Comparison of ENCODE assay signal across 13 cellular contexts in genomic region chr2:65067806-65068553, GRCh38. TPM values are rescaled to one million over a fixed set of nuclear protein-coding genes. Genes with fewer than 3 reads are reported as not detected.
A peak's percentile ranks its signal among the peaks of the same experiment; 100 is the strongest.
DNase-seq lines count a peak whose midpoint lies in the region; ATAC-seq and TF ChIP-seq lines count a peak whose summit lies in the region.
"Had no signal": no experiment of that assay in that cellular context is flagged by ENCODE, and none has a peak within 500 bp of the region (broad histone marks: within the 10 kb centered on the region; RNA-seq: fewer than 3 reads in every experiment).

No MANE protein-coding gene starts in this region.

- H3K27me3 ChIP-seq in gastroesophageal sphincter (no peaks in the 10 kb centered on the region), spleen (replicated peaks in 1 of 7) (no peaks in the 10 kb centered on the region)
- H3K27me3 ChIP-seq: esophagus muscularis mucosa had no signal

- peaks cover 2 to 89% (median 47%) of the 10 kb centered on the region in 3 donors for H3K4me1 ChIP-seq in gastroesophageal sphincter
- H3K4me1 ChIP-seq in spleen = peaks cover 26 to 97% (median 67%) of the 10 kb centered on the region in 6 donors

- no peaks in the 10 kb centered on the region for H3K9me3 Mint-ChIP-seq in activated T-cell treated with anti-CD3 and anti-CD28 coated beads, Interleukin-2, amount 50 U/mL, for 72 hours
- H3K9me3 Mint-ChIP-seq in activated CD4-positive, alpha-beta memory T cell treated with anti-CD3 and anti-CD28 coated beads, Interleukin-2, amount 10 ng/mL, durations not matched to agents 7 days and 5 days = no peaks in the 10 kb centered on the region

- no peak overlapping the region for H3K4me3 ChIP-seq in gastroesophageal sphincter
- no peak overlapping the region for H3K4me3 ChIP-seq in spleen
- H3K4me3 ChIP-seq: esophagus muscularis mucosa, skin epidermis had no signal

- H3K36me3 ChIP-seq in gastroesophageal sphincter (peaks cover 0 to 34% of the 10 kb centered on the region in 2 donors), spleen (peaks cover 0 to 41% (median 25%) of the 10 kb centered on the region in 6 donors)

- H3K36me3 Mint-ChIP-seq in activated T-cell treated with anti-CD3 and anti-CD28 coated beads, Interleukin-2, amount 50 U/mL, for 72 hours (ENCODE audit: insufficient read depth in 2 of 2) = no peaks in the 10 kb centered on the region
- peaks cover 14% of the 10 kb centered on the region for H3K36me3 Mint-ChIP-seq in activated CD4-positive, alpha-beta memory T cell treated with anti-CD3 and anti-CD28 coated beads, Interleukin-2, amount 10 ng/mL, durations not matched to agents 7 days and 5 days (ENCODE audit: low read depth)

- H3K4me1 Mint-ChIP-seq in activated T-cell treated with anti-CD3 and anti-CD28 coated beads, Interleukin-2, amount 50 U/mL, for 72 hours (ENCODE audit: low read depth) = peaks cover 43% of the 10 kb centered on the region
- H3K4me1 Mint-ChIP-seq in activated CD4-positive, alpha-beta memory T cell treated with anti-CD3 and anti-CD28 coated beads, Interleukin-2, amount 10 ng/mL, durations not matched to agents 7 days and 5 days = peaks cover 48% of the 10 kb centered on the region

- TF ChIP-seq CTCF in gastroesophageal sphincter (IDR thresholded peaks at IDR 0.05) (no peak), spleen (IDR thresholded peaks at IDR 0.05 in 8 of 11, conservative IDR thresholded peaks at IDR 0.05 in 3 of 11) (no peak)

- 61 to 68% methylated on average over 3 to 5 of the region's 14 CpGs for WGBS in gastroesophageal sphincter (ENCODE audit: low coverage in 1 of 2), 2 donors
- 55 to 67% (median 58%) methylated on average over 14 of the region's 14 CpGs for WGBS in spleen, 5 donors

- TF ChIP-seq POLR2A in gastroesophageal sphincter (IDR thresholded peaks at IDR 0.05) (no peak), spleen (IDR thresholded peaks at IDR 0.05) (no peak)

- H3K27ac ChIP-seq in gastroesophageal sphincter (peak overlapping the region in 3 of 4 donors; percentile 14 to 67 (median 51)), temporal lobe (ENCODE audit: low read depth, low read length) (peak overlapping the region; percentile 72), spleen (peak overlapping the region in 4 of 8 donors; percentile 33 to 74 (median 60))

- H3K9me3 ChIP-seq in gastroesophageal sphincter (no peaks in the 10 kb centered on the region), spleen (no peaks in the 10 kb centered on the region)
- H3K9me3 ChIP-seq: esophagus muscularis mucosa had no signal

- no peak for ATAC-seq in activated T-cell treated with anti-CD3 and anti-CD28 coated beads, Interleukin-2, amount 50 U/mL, for 72 hours (replicated peaks in 1 of 2)
- ATAC-seq in gastroesophageal sphincter = no peak

- H3K27me3 Mint-ChIP-seq in activated T-cell treated with anti-CD3 and anti-CD28 coated beads, Interleukin-2, amount 50 U/mL, for 72 hours (ENCODE audit: low read depth) = no peaks in the 10 kb centered on the region
- no peaks in the 10 kb centered on the region for H3K27me3 Mint-ChIP-seq in activated CD4-positive, alpha-beta memory T cell treated with anti-CD3 and anti-CD28 coated beads, Interleukin-2, amount 10 ng/mL, durations not matched to agents 7 days and 5 days

- DNase-seq in activated T-cell treated with anti-CD3 and anti-CD28 coated beads, Interleukin-2, amount 50 U/mL, for 72 hours = no peak
- DNase-seq in activated T-cell treated with anti-CD3 and anti-CD28 coated beads, Interleukin-2, amount 50 U/mL, for 48 hours = no peak
- DNase-seq in activated CD4-positive, alpha-beta memory T cell treated with anti-CD3 and anti-CD28 coated beads, Interleukin-2, amount 10 ng/mL, durations not matched to agents 7 days and 5 days = no peak
- DNase-seq in stimulated activated CD4-positive, alpha-beta T cell treated with anti-CD3 and anti-CD28 coated beads, Interleukin-4, amount 100 ng/mL, for 24 hours = no peak
- no peak for DNase-seq in DMS79 treated with DMSO at 0.1 percent for 48 hours (lab: John Stamatoyannopoulos, UW)
- DNase-seq in spleen = no peak
- DNase-seq: anterior cingulate cortex, KBM-7, RPMI8226 had no signal

- intact Hi-C loops in spleen (cut with DNase I; ENCODE audit: low total_unique reads) = loop anchor here (10.0 kb wide), 1 partner anchor 57 kb away; no protein-coding TSS in a partner anchor

- peak overlapping the region in 1 of 2 donors; percentile 8 for H3K4me3 Mint-ChIP-seq in activated T-cell treated with anti-CD3 and anti-CD28 coated beads, Interleukin-2, amount 50 U/mL, for 72 hours
- H3K4me3 Mint-ChIP-seq in activated CD4-positive, alpha-beta memory T cell treated with anti-CD3 and anti-CD28 coated beads, Interleukin-2, amount 10 ng/mL, durations not matched to agents 7 days and 5 days = no peak overlapping the region

- peak overlapping the region; percentile 12 for H3K27ac Mint-ChIP-seq in activated T-cell treated with anti-CD3 and anti-CD28 coated beads, Interleukin-2, amount 50 U/mL, for 72 hours
- peak overlapping the region; percentile 33 for H3K27ac Mint-ChIP-seq in activated CD4-positive, alpha-beta memory T cell treated with anti-CD3 and anti-CD28 coated beads, Interleukin-2, amount 10 ng/mL, durations not matched to agents 7 days and 5 days

- POLR2A ChIA-PET in activated CD4-positive, alpha-beta memory T cell treated with anti-CD3 and anti-CD28 coated beads, Interleukin-2, amount 10 ng/mL, durations not matched to agents 7 days and 5 days (lab: Charles Lee) = interaction anchor here (1.5 to 4.7 kb wide), 3 partner anchors 11 to 159 kb away, joined by 8 to 33 read pairs (median 13); partner anchors contain the start of genes ACTR2, CEP68 and RAB1A

- no peak for TF ChIP-seq EP300 in gastroesophageal sphincter (IDR thresholded peaks at IDR 0.05)

- CTCF ChIA-PET in activated CD4-positive, alpha-beta memory T cell treated with anti-CD3 and anti-CD28 coated beads, Interleukin-2, amount 10 ng/mL, durations not matched to agents 7 days and 5 days (lab: Charles Lee) = interaction anchor here (0.5 to 4.1 kb wide), 6 partner anchors 25 to 504 kb away, joined by 3 to 15 read pairs (median 4); partner anchors contain the start of gene RAB1A

RNA-seq across cellular contexts. Expression of gene CEP68, which starts 11.8 kb away (rescaled TPM):
- total RNA-seq in activated T-cell treated with anti-CD3 and anti-CD28 coated beads, Interleukin-2, amount 50 U/mL, for 72 hours = 10 to 100 TPM in 1 of 2 donors, 1 to 10 TPM in 1; 6.1 to 10.4 TPM
- 10 to 100 TPM; 12.8 to 13.3 TPM for total RNA-seq in activated CD4-positive, alpha-beta memory T cell treated with anti-CD3 and anti-CD28 coated beads, Interleukin-2, amount 10 ng/mL, durations not matched to agents 7 days and 5 days
- total RNA-seq in gastroesophageal sphincter (10 to 100 TPM; 26.3 to 48.9 (median 30.3) TPM), temporal lobe (48.2 TPM), spleen (10 to 100 TPM; 16.6 to 26.7 (median 22.2) TPM)
- 1 to 10 TPM; 5.2 to 7.0 (median 5.7) TPM for polyA plus RNA-seq in spleen
